In genomic region chr6:137213813-137214212, GRCh38 we compare ENCODE assay signal across 26 cellular contexts. TPM values are rescaled to one million over a fixed set of nuclear protein-coding genes. Genes with fewer than 3 reads are reported as not detected.
A peak's percentile ranks its signal among the peaks of the same experiment; 100 is the strongest.
DNase-seq lines count a peak whose midpoint lies in the region; ATAC-seq and TF ChIP-seq lines count a peak whose summit lies in the region.
"Had no signal": no experiment of that assay in that cellular context is flagged by ENCODE, and none has a peak within 500 bp of the region (broad histone marks: within the 10 kb centered on the region; RNA-seq: fewer than 3 reads in every experiment).

No MANE protein-coding gene starts in this region.

- 0 to 50% methylated on average over 1 to 2 of the region's 2 CpGs for WGBS in gastroesophageal sphincter (ENCODE audit: low coverage in 1 of 2), 2 donors
- WGBS in spleen, 5 donors = 43 to 72% (median 53%) methylated on average over 2 of the region's 2 CpGs

- H3K27ac ChIP-seq in CD8-positive, alpha-beta T cell (ENCODE audit: low read depth, low read length) = no peak overlapping the region
- H3K27ac ChIP-seq in ascending aorta (peak overlapping the region; percentile 4 to 17), gastroesophageal sphincter (peak overlapping the region; percentile 9 to 52 (median 42)), spleen (peak overlapping the region in 7 of 8 donors; percentile 55 to 100 (median 99)), osteoblast (ENCODE audit: low read depth, low read length) (no peak overlapping the region)

- H3K27me3 Mint-ChIP-seq in CD8-positive, alpha-beta T cell (ENCODE audit: low read depth) = no peaks in the 10 kb centered on the region

- TF ChIP-seq POLR2A in gastroesophageal sphincter (IDR thresholded peaks at IDR 0.05) = no peak
- TF ChIP-seq POLR2A in spleen (IDR thresholded peaks at IDR 0.05) = no peak

- H3K4me3 Mint-ChIP-seq in CD8-positive, alpha-beta T cell = peak overlapping the region; percentile 2
- H3K4me3 Mint-ChIP-seq: T-helper 1 cell treated with Interleukin-12 subunit alpha and Interleukin-12 subunit beta and Interleukin-4 antibody, amounts not matched to agents 30 μg/mL and 1 μg/mL, for 36 hours had no signal

- peaks cover 23% of the 10 kb centered on the region for H3K36me3 Mint-ChIP-seq in CD8-positive, alpha-beta T cell

- TF ChIP-seq CTCF in CD8-positive, alpha-beta T cell (IDR thresholded peaks at IDR 0.05) = no peak
- TF ChIP-seq CTCF in ascending aorta (IDR thresholded peaks at IDR 0.05) (no peak), gastroesophageal sphincter (IDR thresholded peaks at IDR 0.05) (no peak), spleen (IDR thresholded peaks at IDR 0.05 in 8 of 11, conservative IDR thresholded peaks at IDR 0.05 in 3 of 11) (no peak), osteoblast (IDR thresholded peaks at IDR 0.05; ENCODE audit: extremely low read depth, low read depth, low read length) (no peak)

- H2AFZ ChIP-seq in osteoblast (ENCODE audit: low read length) = no peak overlapping the region

- peaks cover 25% of the 10 kb centered on the region for H3K4me1 ChIP-seq in CD8-positive, alpha-beta T cell (ENCODE audit: insufficient read depth, low read length)
- peaks cover 8 to 56% of the 10 kb centered on the region in 2 donors for H3K4me1 ChIP-seq in ascending aorta
- H3K4me1 ChIP-seq in gastroesophageal sphincter = peaks cover 23 to 94% (median 38%) of the 10 kb centered on the region in 3 donors
- peaks cover 31 to 96% (median 83%) of the 10 kb centered on the region in 6 donors for H3K4me1 ChIP-seq in spleen
- H3K4me1 ChIP-seq in osteoblast (ENCODE audit: insufficient read depth, low read length) = peaks cover 38% of the 10 kb centered on the region

- H3K9me3 ChIP-seq in CD8-positive, alpha-beta T cell (ENCODE audit: low read length) = no peaks in the 10 kb centered on the region
- H3K9me3 ChIP-seq in ascending aorta (no peaks in the 10 kb centered on the region), gastroesophageal sphincter (no peaks in the 10 kb centered on the region), spleen (peaks cover 0 to 14% (median 9%) of the 10 kb centered on the region in 8 donors), osteoblast (ENCODE audit: low read depth, low read length) (no peaks in the 10 kb centered on the region)
- H3K9me3 ChIP-seq: adrenal gland had no signal

- peak overlapping the region; percentile 19 for H3K27ac Mint-ChIP-seq in CD8-positive, alpha-beta T cell
- H3K27ac Mint-ChIP-seq: activated T-helper 2 cell treated with anti-CD3 and anti-CD28 coated beads, Interferon-gamma antibody, Interleukin-2, Interleukin-4, amounts not matched to agents 10 μg/mL and 5 μg/mL and 100 μg/mL, durations not matched to agents 14 hours and 24 hours and 36 hours; T-helper 1 cell treated with Interleukin-12 subunit alpha and Interleukin-12 subunit beta and Interleukin-4 antibody, amounts not matched to agents 30 μg/mL and 1 μg/mL, for 36 hours had no signal

- H3K4me3 ChIP-seq in CD8-positive, alpha-beta T cell (ENCODE audit: low read depth, low read length) = no peak overlapping the region
- peak overlapping the region; percentile 3 to 93 for H3K4me3 ChIP-seq in ascending aorta
- no peak overlapping the region for H3K4me3 ChIP-seq in gastroesophageal sphincter
- H3K4me3 ChIP-seq in spleen = peak overlapping the region in 3 of 8 donors; percentile 7 to 83 (median 81)
- H3K4me3 ChIP-seq in osteoblast (ENCODE audit: insufficient read depth, low read length) = no peak overlapping the region

- no peaks in the 10 kb centered on the region for H3K27me3 ChIP-seq in CD8-positive, alpha-beta T cell (ENCODE audit: insufficient read depth, low read length)
- H3K27me3 ChIP-seq in ascending aorta (no peaks in the 10 kb centered on the region), gastroesophageal sphincter (no peaks in the 10 kb centered on the region), spleen (replicated peaks in 1 of 7) (no peaks in the 10 kb centered on the region), osteoblast (ENCODE audit: insufficient read depth, low read length) (no peaks in the 10 kb centered on the region)
- H3K27me3 ChIP-seq: adrenal gland had no signal

- POLR2A ChIA-PET in CD8-positive, alpha-beta T cell (lab: Charles Lee) = interaction anchor here (1.2 kb wide), 1 partner anchor 18 kb away, joined by 4 read pairs; no protein-coding TSS in a partner anchor

- ATAC-seq in CD8-positive, alpha-beta T cell = no peak
- ATAC-seq in gastroesophageal sphincter (no peak), SK-N-SH treated with all-trans-retinoic acid at 6 μM for 48 hours (no peak)
- ATAC-seq: activated CD4-positive, CD25-positive, alpha-beta regulatory T cell treated with anti-CD3 and anti-CD28 coated beads, Interleukin-2, amount 50 U/mL, for 24 hours had no signal

- no peak overlapping the region for H3K4me2 ChIP-seq in osteoblast (ENCODE audit: insufficient read depth, low read length)

- H3K79me2 ChIP-seq in osteoblast (ENCODE audit: insufficient read depth, low read length) = peaks cover 99% of the 10 kb centered on the region

- no peak for TF ChIP-seq EP300 in gastroesophageal sphincter (IDR thresholded peaks at IDR 0.05)

- no peaks in the 10 kb centered on the region for H3K36me3 ChIP-seq in CD8-positive, alpha-beta T cell (ENCODE audit: insufficient read depth, low read length)
- H3K36me3 ChIP-seq in ascending aorta (no peaks in the 10 kb centered on the region), gastroesophageal sphincter (no peaks in the 10 kb centered on the region), spleen (peaks cover 0 to 56% (median 2%) of the 10 kb centered on the region in 6 donors), osteoblast (ENCODE audit: insufficient read depth, low read length) (no peaks in the 10 kb centered on the region)
- H3K36me3 ChIP-seq: adrenal gland had no signal

- H3K4me1 Mint-ChIP-seq in CD8-positive, alpha-beta T cell (ENCODE audit: low read depth) = peaks cover 83% of the 10 kb centered on the region

- CTCF ChIA-PET in CD8-positive, alpha-beta T cell (lab: Charles Lee) = no interaction called here

- no peak for DNase-seq in CD8-positive, alpha-beta T cell
- DNase-seq in ascending aorta (ENCODE audit: low spot score in 2 of 2) = no peak
- no peak for DNase-seq in spleen
- DNase-seq in NCI-H2196 treated with DMSO at 0.1 percent for 48 hours (lab: John Stamatoyannopoulos, UW; ENCODE audit: unreplicated experiment) = no peak
- DNase-seq in SHP77 (lab: John Stamatoyannopoulos, UW) = no peak
- DNase-seq in osteoblast (ENCODE audit: insufficient read length, low spot score, missing footprints) = no peak
- DNase-seq: adrenal gland; AML-193; cerebellar nuclear complex; DMS 273 treated with DMSO at 0.1 percent for 48 hours; GF-D8; KBM-7; NCI-H1048; NCI-H2081 treated with DMSO at 0.1 percent for 48 hours; NCI-H524 treated with DMSO at 0.1 percent for 48 hours; nucleus accumbens; SIG-M5; stimulated activated CD4-positive, alpha-beta T cell treated with anti-CD3 and anti-CD28 coated beads, Interleukin-2, amount 100 ng/mL, for 48 hours had no signal

- peaks cover 74% of the 10 kb centered on the region for H4K20me1 ChIP-seq in osteoblast (ENCODE audit: insufficient read depth, low read length)

- intact Hi-C loops in CD8-positive, alpha-beta T cell (cut with DNase I, micrococcal nuclease) = loop anchor here (10.0 kb wide), 2 partner anchors 101 to 389 kb away; partner anchors contain the start of gene PEX7 (in 1 of the 2)
- intact Hi-C loops in ascending aorta (cut with DNase I) (loop anchor here (10.0 kb wide), 2 partner anchors 929 to 1719 kb away; partner anchors contain the start of genes AHI1 and BCLAF1), spleen (cut with DNase I; ENCODE audit: low total_unique reads) (no loop called here)

- no peaks in the 10 kb centered on the region for H3K9me3 Mint-ChIP-seq in CD8-positive, alpha-beta T cell

TF ChIP-seq in SK-N-SH treated with all-trans-retinoic acid at 6 μM for 48 hours, 23 proteins besides CTCF, POLR2A, EP300 and RAD21 (continues in another document):
- no peak for TF ChIP-seq ISL1 (CRISPR knock-in tag; IDR thresholded peaks at IDR 0.05)
- TF ChIP-seq TOX (CRISPR knock-in tag; IDR thresholded peaks at IDR 0.05; ENCODE audit: borderline replicate concordance) = no peak
- TF ChIP-seq GLIS3 (CRISPR knock-in tag; IDR thresholded peaks at IDR 0.05) = no peak
- TF ChIP-seq, protein P1, sequence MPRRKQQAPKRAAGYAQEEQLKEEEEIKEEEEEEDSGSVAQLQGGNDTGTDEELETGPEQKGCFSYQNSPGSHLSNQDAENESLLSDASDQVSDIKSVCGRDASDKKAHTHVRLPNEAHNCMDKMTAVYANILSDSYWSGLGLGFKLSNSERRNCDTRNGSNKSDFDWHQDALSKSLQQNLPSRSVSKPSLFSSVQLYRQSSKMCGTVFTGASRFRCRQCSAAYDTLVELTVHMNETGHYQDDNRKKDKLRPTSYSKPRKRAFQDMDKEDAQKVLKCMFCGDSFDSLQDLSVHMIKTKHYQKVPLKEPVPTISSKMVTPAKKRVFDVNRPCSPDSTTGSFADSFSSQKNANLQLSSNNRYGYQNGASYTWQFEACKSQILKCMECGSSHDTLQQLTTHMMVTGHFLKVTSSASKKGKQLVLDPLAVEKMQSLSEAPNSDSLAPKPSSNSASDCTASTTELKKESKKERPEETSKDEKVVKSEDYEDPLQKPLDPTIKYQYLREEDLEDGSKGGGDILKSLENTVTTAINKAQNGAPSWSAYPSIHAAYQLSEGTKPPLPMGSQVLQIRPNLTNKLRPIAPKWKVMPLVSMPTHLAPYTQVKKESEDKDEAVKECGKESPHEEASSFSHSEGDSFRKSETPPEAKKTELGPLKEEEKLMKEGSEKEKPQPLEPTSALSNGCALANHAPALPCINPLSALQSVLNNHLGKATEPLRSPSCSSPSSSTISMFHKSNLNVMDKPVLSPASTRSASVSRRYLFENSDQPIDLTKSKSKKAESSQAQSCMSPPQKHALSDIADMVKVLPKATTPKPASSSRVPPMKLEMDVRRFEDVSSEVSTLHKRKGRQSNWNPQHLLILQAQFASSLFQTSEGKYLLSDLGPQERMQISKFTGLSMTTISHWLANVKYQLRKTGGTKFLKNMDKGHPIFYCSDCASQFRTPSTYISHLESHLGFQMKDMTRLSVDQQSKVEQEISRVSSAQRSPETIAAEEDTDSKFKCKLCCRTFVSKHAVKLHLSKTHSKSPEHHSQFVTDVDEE (CRISPR knock-in tag; IDR thresholded peaks at IDR 0.05) = no peak
- no peak for TF ChIP-seq SNAI2 (CRISPR knock-in tag; IDR thresholded peaks at IDR 0.05)

RNA-seq across cellular contexts. Expression of gene IFNGR1, which starts 5.4 kb away (rescaled TPM):
- total RNA-seq in CD8-positive, alpha-beta T cell = 100 to 1,000 TPM; 106 to 117 TPM
- 47.7 TPM for total RNA-seq in ascending aorta
- total RNA-seq in gastroesophageal sphincter = 100 to 1,000 TPM in 1 of 4 donors, 10 to 100 TPM in 3; 45.8 to 104 (median 66.9) TPM
- total RNA-seq in spleen = 100 to 1,000 TPM; 146 to 291 (median 232) TPM
- 100 to 1,000 TPM; 119 to 150 (median 122) TPM for polyA plus RNA-seq in spleen
- 62.6 and 68.1 TPM in 2 replicates for total RNA-seq in osteoblast

RNA-seq across cellular contexts. Expression of gene IL22RA2, which starts 40.4 kb away (rescaled TPM):
- not detected for total RNA-seq in CD8-positive, alpha-beta T cell
- not detected for total RNA-seq in ascending aorta
- total RNA-seq in gastroesophageal sphincter = not detected
- total RNA-seq in spleen = 1 to 10 TPM in 1 of 7 donors, under 1 TPM in 2, not detected in 4; 0.19 to 2.1 (median 0.25) TPM
- under 1 TPM in 2 of 3 donors, not detected in 1; 0.06 to 0.07 TPM for polyA plus RNA-seq in spleen
- total RNA-seq in osteoblast = not detected in 2 replicates
- total RNA-seq: activated T-helper 2 cell treated with anti-CD3 and anti-CD28 coated beads, Interferon-gamma antibody, Interleukin-2, Interleukin-4, amounts not matched to agents 10 μg/mL and 5 μg/mL and 100 μg/mL, durations not matched to agents 14 hours and 24 hours and 36 hours; adrenal gland; H4; sciatic nerve; temporal lobe had no signal
- polyA plus RNA-seq: adrenal gland had no signal

Comparison
In these comparisons a context has a peak if more than half of its experiments do, and no peak if none do; other contexts are left out.
1. H3K27ac ChIP-seq: peak in ascending aorta (2 of 2), gastroesophageal sphincter (4 of 4) and spleen (7 of 8); none in CD8-positive, alpha-beta T cell (single experiment) and osteoblast (single experiment).
2. H3K4me3 ChIP-seq: peak in ascending aorta (2 of 2); none in CD8-positive, alpha-beta T cell (single experiment), gastroesophageal sphincter (0 of 2) and osteoblast (single experiment).